8 cellular contexts compared by ENCODE assay signal in the genomic region with DNA sequence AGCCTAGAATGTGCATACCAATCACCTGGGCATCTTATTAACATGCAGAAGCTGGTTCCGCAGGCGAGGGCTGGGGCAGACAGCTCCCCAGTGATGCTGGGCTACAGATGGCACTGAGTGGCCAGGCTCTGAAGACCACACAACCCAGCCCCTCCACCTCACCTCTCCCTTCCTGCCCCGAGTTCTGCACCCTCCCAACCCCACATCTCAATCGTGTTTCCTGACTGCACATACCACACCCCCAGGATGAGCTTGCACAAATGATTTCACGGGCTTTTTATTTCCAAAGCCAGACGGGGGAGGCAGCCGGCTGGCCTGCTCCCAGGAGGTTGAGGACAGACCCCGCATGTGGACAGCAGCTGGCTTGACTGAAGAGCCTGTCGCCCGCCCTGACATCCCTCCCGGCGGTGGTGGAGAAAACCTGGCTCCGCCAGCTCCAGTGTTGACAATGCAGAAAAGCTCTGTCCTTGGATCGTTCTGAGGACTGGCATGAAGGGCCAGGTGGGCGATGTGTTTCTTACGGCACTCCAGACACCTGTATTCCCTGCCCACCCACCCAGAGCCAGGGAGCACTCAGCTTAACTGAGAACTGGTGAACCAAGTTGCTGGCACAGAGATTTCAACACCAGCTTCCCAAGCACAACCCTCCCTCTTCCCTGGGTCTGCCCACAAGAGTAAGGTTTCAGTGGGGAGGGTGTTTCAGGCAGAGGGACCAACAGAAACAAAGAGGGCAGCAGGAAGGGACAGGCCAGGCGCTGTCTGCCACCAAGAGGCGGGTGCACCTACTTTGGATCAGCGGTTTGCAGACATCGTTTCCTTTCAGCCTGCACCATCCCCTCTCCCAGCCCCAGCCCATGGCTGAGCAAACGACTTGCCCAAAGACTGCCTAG. TPM values are rescaled to one million over a fixed set of nuclear protein-coding genes. Genes with fewer than 3 reads are reported as not detected.
DNase-seq lines count a peak whose midpoint lies in the region; ATAC-seq and TF ChIP-seq lines count a peak whose summit lies in the region.

No MANE protein-coding gene starts in this region.

- H3K4me3 ChIP-seq in uterus = no peak overlapping the region

- peak overlapping the region; percentile 92 to 99 for H3K27ac ChIP-seq in uterus

- H3K9me3 Mint-ChIP-seq in activated naive CD4-positive, alpha-beta T cell treated with anti-CD3 and anti-CD28 coated beads, Interleukin-2, amount 10 ng/mL, durations not matched to agents 7 days and 5 days = peaks cover 2% of the 10 kb centered on the region
- peaks cover 4 to 6% of the 10 kb centered on the region in 2 donors for H3K9me3 Mint-ChIP-seq in activated naive CD4-positive, alpha-beta T cell treated with anti-CD3 and anti-CD28 coated beads, Interleukin-2, amount 50 U/mL, for 72 hours
- H3K9me3 Mint-ChIP-seq in activated T-helper 2 cell treated with anti-CD3 and anti-CD28 coated beads, Interferon-gamma antibody, Interleukin-2, Interleukin-4, amounts not matched to agents 10 μg/mL and 5 μg/mL and 100 μg/mL, durations not matched to agents 14 hours and 24 hours and 36 hours = no peaks in the 10 kb centered on the region

- ATAC-seq in activated naive CD4-positive, alpha-beta T cell treated with anti-CD3 and anti-CD28 coated beads, Interleukin-2, amount 50 U/mL, for 72 hours = no peak
- no peak for ATAC-seq in GM21529 (IDR thresholded peaks at IDR 0.05; ENCODE audit: unreplicated experiment)

- CTCF ChIA-PET in activated naive CD4-positive, alpha-beta T cell treated with anti-CD3 and anti-CD28 coated beads, Interleukin-2, amount 10 ng/mL, durations not matched to agents 7 days and 5 days (lab: Charles Lee) = interaction anchor here (0.7 to 5.2 kb wide), 12 partner anchors 10 to 189 kb away, joined by 3 to 30 read pairs (median 4); no protein-coding TSS in a partner anchor

- DNase-seq in activated naive CD4-positive, alpha-beta T cell treated with anti-CD3 and anti-CD28 coated beads, Interleukin-2, amount 10 ng/mL, durations not matched to agents 7 days and 5 days = peak; percentile 46
- DNase-seq in activated naive CD4-positive, alpha-beta T cell treated with anti-CD3 and anti-CD28 coated beads, Interleukin-2, amount 50 U/mL, for 72 hours (ENCODE audit: low spot score in 2 of 2) = no peak
- DNase-seq in activated T-helper 2 cell treated with anti-CD3 and anti-CD28 coated beads, Interferon-gamma antibody, Interleukin-2, Interleukin-4, amounts not matched to agents 10 μg/mL and 5 μg/mL and 100 μg/mL, durations not matched to agents 14 hours and 24 hours and 36 hours (ENCODE audit: low spot score) = no peak
- DNase-seq in left kidney (ENCODE audit: low read depth, low spot score) (peak; percentile 88), uterus (no peak), HuH-7.5 (ENCODE audit: low spot score) (no peak)
- no peak for DNase-seq in activated effector memory CD4-positive, alpha-beta T cell treated with anti-CD3 and anti-CD28 coated beads, Interleukin-2, amount 50 U/mL, for 16 hours

- peak overlapping the region; percentile 42 for H3K27ac Mint-ChIP-seq in activated naive CD4-positive, alpha-beta T cell treated with anti-CD3 and anti-CD28 coated beads, Interleukin-2, amount 10 ng/mL, durations not matched to agents 7 days and 5 days
- H3K27ac Mint-ChIP-seq in activated naive CD4-positive, alpha-beta T cell treated with anti-CD3 and anti-CD28 coated beads, Interleukin-2, amount 50 U/mL, for 72 hours = no peak overlapping the region
- peak overlapping the region; percentile 78 for H3K27ac Mint-ChIP-seq in activated T-helper 2 cell treated with anti-CD3 and anti-CD28 coated beads, Interferon-gamma antibody, Interleukin-2, Interleukin-4, amounts not matched to agents 10 μg/mL and 5 μg/mL and 100 μg/mL, durations not matched to agents 14 hours and 24 hours and 36 hours

- H3K4me1 ChIP-seq in uterus = peaks cover 12 to 32% of the 10 kb centered on the region in 2 donors

- H3K27me3 Mint-ChIP-seq in activated naive CD4-positive, alpha-beta T cell treated with anti-CD3 and anti-CD28 coated beads, Interleukin-2, amount 10 ng/mL, durations not matched to agents 7 days and 5 days = no peaks in the 10 kb centered on the region
- H3K27me3 Mint-ChIP-seq in activated T-helper 2 cell treated with anti-CD3 and anti-CD28 coated beads, Interferon-gamma antibody, Interleukin-2, Interleukin-4, amounts not matched to agents 10 μg/mL and 5 μg/mL and 100 μg/mL, durations not matched to agents 14 hours and 24 hours and 36 hours (ENCODE audit: low read depth) = no peaks in the 10 kb centered on the region

- H3K27me3 ChIP-seq in uterus = no peaks in the 10 kb centered on the region

- no peaks in the 10 kb centered on the region for H3K9me3 ChIP-seq in uterus

- H3K4me1 Mint-ChIP-seq in activated naive CD4-positive, alpha-beta T cell treated with anti-CD3 and anti-CD28 coated beads, Interleukin-2, amount 10 ng/mL, durations not matched to agents 7 days and 5 days = peaks cover 62% of the 10 kb centered on the region
- peaks cover 43% of the 10 kb centered on the region for H3K4me1 Mint-ChIP-seq in activated T-helper 2 cell treated with anti-CD3 and anti-CD28 coated beads, Interferon-gamma antibody, Interleukin-2, Interleukin-4, amounts not matched to agents 10 μg/mL and 5 μg/mL and 100 μg/mL, durations not matched to agents 14 hours and 24 hours and 36 hours (ENCODE audit: low read depth)

- no peaks in the 10 kb centered on the region for H3K36me3 ChIP-seq in uterus

- TF ChIP-seq POLR2A in uterus (IDR thresholded peaks at IDR 0.05) = no peak

- intact Hi-C loops in activated T-helper 2 cell treated with anti-CD3 and anti-CD28 coated beads, Interferon-gamma antibody, Interleukin-2, Interleukin-4, amounts not matched to agents 10 μg/mL and 5 μg/mL and 100 μg/mL, durations not matched to agents 14 hours and 24 hours and 36 hours (cut with micrococcal nuclease) = no loop called here
- intact Hi-C loops in uterus (cut with DNase I; ENCODE audit: low total_unique reads) = no loop called here

- TF ChIP-seq CTCF in uterus (IDR thresholded peaks at IDR 0.05) = no peak

- peak overlapping the region; percentile 28 for H3K4me3 Mint-ChIP-seq in activated naive CD4-positive, alpha-beta T cell treated with anti-CD3 and anti-CD28 coated beads, Interleukin-2, amount 10 ng/mL, durations not matched to agents 7 days and 5 days
- peak overlapping the region; percentile 21 for H3K4me3 Mint-ChIP-seq in activated T-helper 2 cell treated with anti-CD3 and anti-CD28 coated beads, Interferon-gamma antibody, Interleukin-2, Interleukin-4, amounts not matched to agents 10 μg/mL and 5 μg/mL and 100 μg/mL, durations not matched to agents 14 hours and 24 hours and 36 hours (ENCODE audit: low read depth)

- peaks cover 2% of the 10 kb centered on the region for H3K36me3 Mint-ChIP-seq in activated naive CD4-positive, alpha-beta T cell treated with anti-CD3 and anti-CD28 coated beads, Interleukin-2, amount 10 ng/mL, durations not matched to agents 7 days and 5 days
- peaks cover 5 to 10% of the 10 kb centered on the region in 2 donors for H3K36me3 Mint-ChIP-seq in activated naive CD4-positive, alpha-beta T cell treated with anti-CD3 and anti-CD28 coated beads, Interleukin-2, amount 50 U/mL, for 72 hours
- peaks cover 15% of the 10 kb centered on the region for H3K36me3 Mint-ChIP-seq in activated T-helper 2 cell treated with anti-CD3 and anti-CD28 coated beads, Interferon-gamma antibody, Interleukin-2, Interleukin-4, amounts not matched to agents 10 μg/mL and 5 μg/mL and 100 μg/mL, durations not matched to agents 14 hours and 24 hours and 36 hours (ENCODE audit: low read depth)

RNA-seq across cellular contexts. Expression of gene ALDH4A1, which starts 21.6 kb away (rescaled TPM):
- total RNA-seq in activated naive CD4-positive, alpha-beta T cell treated with anti-CD3 and anti-CD28 coated beads, Interleukin-2, amount 50 U/mL, for 72 hours = 1 to 10 TPM; 7.4 to 9.8 TPM
- total RNA-seq in activated T-helper 2 cell treated with anti-CD3 and anti-CD28 coated beads, Interferon-gamma antibody, Interleukin-2, Interleukin-4, amounts not matched to agents 10 μg/mL and 5 μg/mL and 100 μg/mL, durations not matched to agents 14 hours and 24 hours and 36 hours = 4.4 and 5.0 TPM in 2 replicates
- total RNA-seq in uterus = 10 to 100 TPM in 2 of 4 donors, 1 to 10 TPM in 2; 2.6 to 18.5 (median 10.3) TPM

RNA-seq across cellular contexts. Expression of gene IFFO2, which starts 32.5 kb away (rescaled TPM):
- 10 to 100 TPM; 27.3 to 41.7 TPM for total RNA-seq in activated naive CD4-positive, alpha-beta T cell treated with anti-CD3 and anti-CD28 coated beads, Interleukin-2, amount 50 U/mL, for 72 hours
- 48.5 and 49.4 TPM in 2 replicates for total RNA-seq in activated T-helper 2 cell treated with anti-CD3 and anti-CD28 coated beads, Interferon-gamma antibody, Interleukin-2, Interleukin-4, amounts not matched to agents 10 μg/mL and 5 μg/mL and 100 μg/mL, durations not matched to agents 14 hours and 24 hours and 36 hours
- 10 to 100 TPM in 1 of 4 donors, 1 to 10 TPM in 3; 4.1 to 19.4 (median 7.3) TPM for total RNA-seq in uterus

Comparison
In these comparisons a context has a peak if more than half of its experiments do, and no peak if none do; other contexts are left out.
1. DNase-seq: peak in activated naive CD4-positive, alpha-beta T cell treated with anti-CD3 and anti-CD28 coated beads, Interleukin-2, amount 10 ng/mL, durations not matched to agents 7 days and 5 days (single experiment) and left kidney (single experiment); none in activated naive CD4-positive, alpha-beta T cell treated with anti-CD3 and anti-CD28 coated beads, Interleukin-2, amount 50 U/mL, for 72 hours (0 of 2), activated T-helper 2 cell treated with anti-CD3 and anti-CD28 coated beads, Interferon-gamma antibody, Interleukin-2, Interleukin-4, amounts not matched to agents 10 μg/mL and 5 μg/mL and 100 μg/mL, durations not matched to agents 14 hours and 24 hours and 36 hours (single experiment), uterus (0 of 2), activated effector memory CD4-positive, alpha-beta T cell treated with anti-CD3 and anti-CD28 coated beads, Interleukin-2, amount 50 U/mL, for 16 hours (single experiment) and HuH-7.5 (single experiment).
2. H3K27ac Mint-ChIP-seq: peak in activated naive CD4-positive, alpha-beta T cell treated with anti-CD3 and anti-CD28 coated beads, Interleukin-2, amount 10 ng/mL, durations not matched to agents 7 days and 5 days (single experiment) and activated T-helper 2 cell treated with anti-CD3 and anti-CD28 coated beads, Interferon-gamma antibody, Interleukin-2, Interleukin-4, amounts not matched to agents 10 μg/mL and 5 μg/mL and 100 μg/mL, durations not matched to agents 14 hours and 24 hours and 36 hours (single experiment); none in activated naive CD4-positive, alpha-beta T cell treated with anti-CD3 and anti-CD28 coated beads, Interleukin-2, amount 50 U/mL, for 72 hours (0 of 2).